13 cellular contexts compared by ENCODE assay signal in genomic region chr3:69231929-69232437, GRCh38.
DNase-seq lines count a peak whose midpoint lies in the region; ATAC-seq and TF ChIP-seq lines count a peak whose summit lies in the region.
"Had no signal": no experiment of that assay in that cellular context is flagged by ENCODE, and none has a peak within 500 bp of the region (broad histone marks: within the 10 kb centered on the region; RNA-seq: fewer than 3 reads in every experiment).

No MANE protein-coding gene starts in this region.

- no peak for TF ChIP-seq POLR2A in body of pancreas (IDR thresholded peaks at IDR 0.05)

- H3K36me3 ChIP-seq in body of pancreas (replicated peaks in 1 of 2; ENCODE audit: insufficient read depth in 1 of 2, low read depth in 2 of 2), result no peaks in the 10 kb centered on the region
- H3K36me3 ChIP-seq: gastrocnemius medialis had no signal

- no peak overlapping the region for H3K4me3 ChIP-seq in body of pancreas
- H3K4me3 ChIP-seq: gastrocnemius medialis had no signal

- peak; percentile 70 for ATAC-seq in body of pancreas
- ATAC-seq in HG03139 (IDR thresholded peaks at IDR 0.05; ENCODE audit: unreplicated experiment), result no peak
- ATAC-seq: gastrocnemius medialis had no signal

- no peak for TF ChIP-seq CTCF in body of pancreas (IDR thresholded peaks at IDR 0.05)

- peak overlapping the region in 3 of 4 donors; percentile 37 to 61 (median 50) for H3K27ac ChIP-seq in body of pancreas
- H3K27ac ChIP-seq in temporal lobe (ENCODE audit: low read depth, low read length), result peak overlapping the region; percentile 40
- H3K27ac ChIP-seq: gastrocnemius medialis had no signal

- DNase-seq in NCI-H146 (lab: John Stamatoyannopoulos, UW) (peak; percentile 72), body of pancreas (peak in 2 of 4 donors; percentile 31 to 33), kidney tubule cell (ENCODE audit: low spot score) (peak; percentile 90), dermis blood vessel endothelial cell (no peak), SKM-1 (lab: John Stamatoyannopoulos, UW; ENCODE audit: unreplicated experiment) (no peak)
- DNase-seq: activated T-cell treated with anti-CD3 and anti-CD28 coated beads for 4 hours; central memory CD4-positive, alpha-beta T cell; DMS 273 treated with DMSO at 0.1 percent for 48 hours; gastrocnemius medialis; mesendoderm; MM.1S had no signal

- H3K4me1 ChIP-seq in body of pancreas, result no peaks in the 10 kb centered on the region
- H3K4me1 ChIP-seq: gastrocnemius medialis had no signal

- WGBS in body of pancreas, 2 donors, result 44 to 59% methylated on average over 6 of the region's 6 CpGs

- H3K9me3 ChIP-seq in body of pancreas, result no peaks in the 10 kb centered on the region
- H3K9me3 ChIP-seq: gastrocnemius medialis had no signal

- intact Hi-C loops in body of pancreas (cut with DNase I), result no loop called here

- H3K27me3 ChIP-seq in body of pancreas, result no peaks in the 10 kb centered on the region
- H3K27me3 ChIP-seq: gastrocnemius medialis had no signal

Comparison
In these comparisons a context has a peak if more than half of its experiments do, and no peak if none do; other contexts are left out.
1. DNase-seq: peak in NCI-H146 (single experiment) and kidney tubule cell (single experiment); none in dermis blood vessel endothelial cell (single experiment) and SKM-1 (single experiment).